Comparison of ENCODE assay signal across 8 cellular contexts in the genomic region with DNA sequence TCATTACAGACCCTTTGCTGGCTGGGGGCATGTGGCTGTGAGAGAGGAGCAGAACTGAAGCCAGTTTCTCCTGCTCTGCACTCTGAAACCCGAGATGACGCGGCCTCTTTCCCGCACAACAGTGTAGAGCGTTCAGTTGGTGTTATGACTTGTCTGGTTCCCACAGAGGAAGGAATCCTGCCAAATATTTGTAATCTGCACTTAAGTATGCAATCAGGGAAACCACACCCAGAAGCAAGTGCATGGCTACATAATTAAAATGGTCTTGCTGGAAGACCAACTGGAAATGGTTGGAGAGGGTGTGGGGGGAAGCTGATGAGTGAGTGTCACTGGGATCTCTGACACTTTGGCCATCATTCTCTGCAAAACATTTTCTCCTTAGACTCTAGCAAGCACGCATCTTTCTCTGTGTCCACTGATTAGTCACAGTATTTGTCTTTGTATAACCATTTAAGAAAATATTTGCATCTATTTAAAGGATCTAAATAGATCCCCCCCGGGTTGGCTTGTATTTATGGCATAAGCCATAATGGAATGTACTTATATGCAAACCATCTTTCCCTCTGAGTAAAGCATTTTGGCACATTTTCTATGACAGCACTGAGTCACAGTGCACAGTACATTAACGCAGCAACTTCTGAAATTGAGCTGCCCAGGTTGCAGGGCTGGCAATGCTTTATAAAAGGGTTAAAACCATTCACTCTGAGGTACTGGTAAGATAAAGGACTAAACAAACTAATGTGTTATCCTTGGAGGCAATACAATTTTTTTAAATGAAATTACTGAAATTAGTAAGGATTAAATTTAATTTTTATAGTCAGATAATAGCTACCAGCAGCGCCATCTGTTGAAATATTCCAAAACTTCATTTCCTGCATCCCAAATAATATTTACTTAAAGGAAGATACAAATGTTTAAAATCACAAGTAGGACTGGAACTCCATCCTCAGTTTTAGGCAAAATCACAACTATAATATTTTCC.
DNase-seq lines count a peak whose midpoint lies in the region; ATAC-seq and TF ChIP-seq lines count a peak whose summit lies in the region.

No MANE protein-coding gene starts in this region.

- CTCF ChIA-PET in CD4-positive, alpha-beta T cell (lab: Charles Lee) = no interaction called here

- WGBS in heart right ventricle, 2 donors = 37 to 42% methylated on average over 9 of the region's 9 CpGs

- H3K27me3 ChIP-seq in heart right ventricle = no peaks in the 10 kb centered on the region
- H3K27me3 ChIP-seq in CD4-positive, alpha-beta T cell (ENCODE audit: control insufficient read depth, insufficient read depth, low read length) = no peaks in the 10 kb centered on the region

- no peak overlapping the region for H3K4me3 ChIP-seq in heart right ventricle

- peak; percentile 66 for DNase-seq in HS-27A (ENCODE audit: low read depth)
- peak in 1 of 2 donors; percentile 36 for DNase-seq in heart right ventricle
- DNase-seq in CD4-positive, alpha-beta T cell = no peak
- DNase-seq in stimulated activated CD4-positive, alpha-beta T cell treated with anti-CD3 and anti-CD28 coated beads, Interleukin-4, amount 100 ng/mL, for 1 hour = no peak
- DNase-seq in NOMO-1 (lab: John Stamatoyannopoulos, UW; ENCODE audit: unreplicated experiment in 2 of 2) = no peak

- H3K4me1 ChIP-seq in heart right ventricle = peaks cover 0 to 20% (median 17%) of the 10 kb centered on the region in 9 donors

- no peak overlapping the region for H3K27ac Mint-ChIP-seq in CD4-positive, alpha-beta T cell

- POLR2A ChIA-PET in CD4-positive, alpha-beta T cell (lab: Charles Lee) = no interaction called here

- TF ChIP-seq CTCF in 22Rv1 (IDR thresholded peaks at IDR 0.05) (peak; percentile 44), heart right ventricle (IDR thresholded peaks at IDR 0.05) (peak in 6 of 9 donors; percentile 30 to 55 (median 36))
- TF ChIP-seq CTCF in CD4-positive, alpha-beta T cell (IDR thresholded peaks at IDR 0.05) = no peak

- H3K36me3 Mint-ChIP-seq in CD4-positive, alpha-beta T cell (ENCODE audit: low read depth) = peaks cover 8% of the 10 kb centered on the region

- H3K36me3 ChIP-seq in heart right ventricle = no peaks in the 10 kb centered on the region

- ATAC-seq in SK-N-SH treated with all-trans-retinoic acid at 6 μM for 48 hours (peak; percentile 94), heart right ventricle (peak; percentile 55 to 93 (median 84)), HG03175 (IDR thresholded peaks at IDR 0.05; ENCODE audit: unreplicated experiment) (no peak)
- no peak for ATAC-seq in CD4-positive, alpha-beta T cell (ENCODE audit: poor library complexity)

- H3K9me3 ChIP-seq in heart right ventricle = no peaks in the 10 kb centered on the region
- no peaks in the 10 kb centered on the region for H3K9me3 ChIP-seq in CD4-positive, alpha-beta T cell (ENCODE audit: control insufficient read depth, low read length)

- no peaks in the 10 kb centered on the region for H3K4me1 Mint-ChIP-seq in CD4-positive, alpha-beta T cell (ENCODE audit: low read depth)

- no peak overlapping the region for H3K4me3 Mint-ChIP-seq in CD4-positive, alpha-beta T cell

- no peaks in the 10 kb centered on the region for H3K9me3 Mint-ChIP-seq in CD4-positive, alpha-beta T cell

- H3K27ac ChIP-seq in 22Rv1 = no peak overlapping the region
- H3K27ac ChIP-seq in heart right ventricle = peak overlapping the region in 5 of 10 donors; percentile 4 to 56 (median 31)
- no peak overlapping the region for H3K27ac ChIP-seq in CD4-positive, alpha-beta T cell (ENCODE audit: low read depth, low read length)

- intact Hi-C loops in heart right ventricle (cut with DNase I) = loop anchor here in 5 of 10 donors (5.0 to 10.0 kb wide), 4 partner anchors 36 to 82 kb away; a partner anchor contains a TSS
- intact Hi-C loops in CD4-positive, alpha-beta T cell (cut with DNase I, micrococcal nuclease) = no loop called here

- no peaks in the 10 kb centered on the region for H3K27me3 Mint-ChIP-seq in CD4-positive, alpha-beta T cell

TF ChIP-seq in SK-N-SH treated with all-trans-retinoic acid at 6 μM for 48 hours, 23 proteins besides CTCF, POLR2A, EP300 and RAD21 (continues in another document):
- TF ChIP-seq ZFP3 (CRISPR knock-in tag; IDR thresholded peaks at IDR 0.05) = no peak
- no peak for TF ChIP-seq ZC3H10 (CRISPR knock-in tag; IDR thresholded peaks at IDR 0.05)
- TF ChIP-seq ZNF565 (CRISPR knock-in tag; conservative IDR thresholded peaks at IDR 0.05; ENCODE audit: low read depth) = no peak
- no peak for TF ChIP-seq ZNF70 (CRISPR knock-in tag; IDR thresholded peaks at IDR 0.05)
- TF ChIP-seq, protein P1, sequence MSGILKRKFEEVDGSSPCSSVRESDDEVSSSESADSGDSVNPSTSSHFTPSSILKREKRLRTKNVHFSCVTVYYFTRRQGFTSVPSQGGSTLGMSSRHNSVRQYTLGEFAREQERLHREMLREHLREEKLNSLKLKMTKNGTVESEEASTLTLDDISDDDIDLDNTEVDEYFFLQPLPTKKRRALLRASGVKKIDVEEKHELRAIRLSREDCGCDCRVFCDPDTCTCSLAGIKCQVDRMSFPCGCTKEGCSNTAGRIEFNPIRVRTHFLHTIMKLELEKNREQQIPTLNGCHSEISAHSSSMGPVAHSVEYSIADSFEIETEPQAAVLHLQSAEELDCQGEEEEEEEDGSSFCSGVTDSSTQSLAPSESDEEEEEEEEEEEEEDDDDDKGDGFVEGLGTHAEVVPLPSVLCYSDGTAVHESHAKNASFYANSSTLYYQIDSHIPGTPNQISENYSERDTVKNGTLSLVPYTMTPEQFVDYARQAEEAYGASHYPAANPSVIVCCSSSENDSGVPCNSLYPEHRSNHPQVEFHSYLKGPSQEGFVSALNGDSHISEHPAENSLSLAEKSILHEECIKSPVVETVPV (CRISPR knock-in tag; IDR thresholded peaks at IDR 0.05) = peak; percentile 54; the same call in 1 of the 2 replicates
- TF ChIP-seq ISL1 (CRISPR knock-in tag; IDR thresholded peaks at IDR 0.05) = peak; percentile 85
- TF ChIP-seq ESRRG (CRISPR knock-in tag; IDR thresholded peaks at IDR 0.05) = 0 out of 2 replicates have a peak, but pooled peaks have one; percentile 55
- no peak for TF ChIP-seq OSR1 (CRISPR knock-in tag; IDR thresholded peaks at IDR 0.05)
- TF ChIP-seq SNAI2 (CRISPR knock-in tag; IDR thresholded peaks at IDR 0.05) = peak; percentile 26; the same call in 1 of the 2 replicates
- 0 out of 2 replicates have a peak, but pooled peaks have one; percentile 41 for TF ChIP-seq ARNTL (CRISPR knock-in tag; IDR thresholded peaks at IDR 0.05; ENCODE audit: borderline replicate concordance, low read depth)
- TF ChIP-seq, protein P2, sequence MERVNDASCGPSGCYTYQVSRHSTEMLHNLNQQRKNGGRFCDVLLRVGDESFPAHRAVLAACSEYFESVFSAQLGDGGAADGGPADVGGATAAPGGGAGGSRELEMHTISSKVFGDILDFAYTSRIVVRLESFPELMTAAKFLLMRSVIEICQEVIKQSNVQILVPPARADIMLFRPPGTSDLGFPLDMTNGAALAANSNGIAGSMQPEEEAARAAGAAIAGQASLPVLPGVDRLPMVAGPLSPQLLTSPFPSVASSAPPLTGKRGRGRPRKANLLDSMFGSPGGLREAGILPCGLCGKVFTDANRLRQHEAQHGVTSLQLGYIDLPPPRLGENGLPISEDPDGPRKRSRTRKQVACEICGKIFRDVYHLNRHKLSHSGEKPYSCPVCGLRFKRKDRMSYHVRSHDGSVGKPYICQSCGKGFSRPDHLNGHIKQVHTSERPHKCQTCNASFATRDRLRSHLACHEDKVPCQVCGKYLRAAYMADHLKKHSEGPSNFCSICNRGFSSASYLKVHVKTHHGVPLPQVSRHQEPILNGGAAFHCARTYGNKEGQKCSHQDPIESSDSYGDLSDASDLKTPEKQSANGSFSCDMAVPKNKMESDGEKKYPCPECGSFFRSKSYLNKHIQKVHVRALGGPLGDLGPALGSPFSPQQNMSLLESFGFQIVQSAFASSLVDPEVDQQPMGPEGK (CRISPR knock-in tag; IDR thresholded peaks at IDR 0.05; ENCODE audit: borderline replicate concordance) = no peak
- no peak for TF ChIP-seq ZNF8 (CRISPR knock-in tag; IDR thresholded peaks at IDR 0.05)
- TF ChIP-seq TOX (CRISPR knock-in tag; IDR thresholded peaks at IDR 0.05; ENCODE audit: borderline replicate concordance) = no peak
- TF ChIP-seq BACH2 (CRISPR knock-in tag; IDR thresholded peaks at IDR 0.05; ENCODE audit: borderline replicate concordance) = no peak
- TF ChIP-seq, protein P3, sequence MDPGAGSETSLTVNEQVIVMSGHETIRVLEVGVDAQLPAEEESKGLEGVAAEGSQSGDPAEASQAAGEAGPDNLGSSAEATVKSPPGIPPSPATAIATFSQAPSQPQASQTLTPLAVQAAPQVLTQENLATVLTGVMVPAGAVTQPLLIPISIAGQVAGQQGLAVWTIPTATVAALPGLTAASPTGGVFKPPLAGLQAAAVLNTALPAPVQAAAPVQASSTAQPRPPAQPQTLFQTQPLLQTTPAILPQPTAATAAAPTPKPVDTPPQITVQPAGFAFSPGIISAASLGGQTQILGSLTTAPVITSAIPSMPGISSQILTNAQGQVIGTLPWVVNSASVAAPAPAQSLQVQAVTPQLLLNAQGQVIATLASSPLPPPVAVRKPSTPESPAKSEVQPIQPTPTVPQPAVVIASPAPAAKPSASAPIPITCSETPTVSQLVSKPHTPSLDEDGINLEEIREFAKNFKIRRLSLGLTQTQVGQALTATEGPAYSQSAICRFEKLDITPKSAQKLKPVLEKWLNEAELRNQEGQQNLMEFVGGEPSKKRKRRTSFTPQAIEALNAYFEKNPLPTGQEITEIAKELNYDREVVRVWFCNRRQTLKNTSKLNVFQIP (CRISPR knock-in tag; IDR thresholded peaks at IDR 0.05; ENCODE audit: borderline replicate concordance, low read depth) = no peak

Comparison
In these comparisons a context has a peak if more than half of its experiments do, and no peak if none do; other contexts are left out.
1. ATAC-seq: peak in SK-N-SH treated with all-trans-retinoic acid at 6 μM for 48 hours (single experiment) and heart right ventricle (8 of 8); none in CD4-positive, alpha-beta T cell (single experiment) and HG03175 (single experiment).